23 cellular contexts compared by ENCODE assay signal in genomic region chr2:146374505-146374904, GRCh38.
DNase-seq lines count a peak whose midpoint lies in the region; FAIRE-seq and TF ChIP-seq lines count a peak whose summit lies in the region.
"Had no signal": no experiment of that assay in that cellular context is flagged by ENCODE, and none has a peak within 500 bp of the region (broad histone marks: within the 10 kb centered on the region; RNA-seq: fewer than 3 reads in every experiment).

No MANE protein-coding gene starts in this region.

- H3K27ac Mint-ChIP-seq in MCF 10A (ENCODE audit: low read depth, unreplicated experiment), result no peak overlapping the region
- H3K27ac Mint-ChIP-seq: B cell; CD8-positive, alpha-beta T cell had no signal

- peaks cover 6% of the 10 kb centered on the region for H3K9me3 Mint-ChIP-seq in MCF 10A (ENCODE audit: unreplicated experiment)

- no peaks in the 10 kb centered on the region for H3K36me3 ChIP-seq in breast epithelium
- no peaks in the 10 kb centered on the region for H3K36me3 ChIP-seq in bronchial epithelial cell (ENCODE audit: control insufficient read depth, insufficient read depth, low read length)
- H3K36me3 ChIP-seq: SJCRH30 had no signal

- CTCF ChIA-PET in MCF 10A (lab: Yijun Ruan, JAX), result no interaction called here

- FAIRE-seq in bronchial epithelial cell (lab: Jason Lieb, UNC), result no peak
- FAIRE-seq: GM18507 had no signal

- peak; percentile 10 for DNase-seq in MCF 10A (ENCODE audit: unreplicated experiment)
- DNase-seq in breast epithelium (ENCODE audit: low spot score in 2 of 2), result no peak
- peak; percentile 65 for DNase-seq in bronchial epithelial cell (ENCODE audit: low read depth)
- DNase-seq in fibroblast of peridontal ligament (ENCODE audit: extremely low read depth), result peak; percentile 54
- DNase-seq in COR-L47 (lab: John Stamatoyannopoulos, UW), result no peak
- DNase-seq in GM03348 (ENCODE audit: low spot score), result no peak
- DNase-seq in germinal center (ENCODE audit: low spot score), result no peak
- DNase-seq: CD8-positive, alpha-beta T cell; DMS 273 treated with DMSO at 0.1 percent for 48 hours; DMS79; GOT3; Karpas-422; NCI-H1105; NCI-H146; NCI-H1930; NCI-H446; NCI-H524 treated with DMSO at 0.1 percent for 48 hours; NCI-H774; SJCRH30 had no signal

- no peak overlapping the region for H3K27ac ChIP-seq in breast epithelium
- H3K27ac ChIP-seq: 22Rv1, C4-2B, SJCRH30 had no signal

- no peak for TF ChIP-seq CTCF in MCF 10A (IDR thresholded peaks at IDR 0.05; ENCODE audit: unreplicated experiment)
- no peak for TF ChIP-seq CTCF in breast epithelium (IDR thresholded peaks at IDR 0.05)
- no peak for TF ChIP-seq CTCF in bronchial epithelial cell (IDR thresholded peaks at IDR 0.05; ENCODE audit: insufficient read depth, low read length, severe bottlenecking)

- intact Hi-C loops in MCF 10A (cut with micrococcal nuclease), result no loop called here
- intact Hi-C loops in breast epithelium (cut with DNase I; ENCODE audit: low total_unique reads), result no loop called here

- TF ChIP-seq POLR2A in breast epithelium (IDR thresholded peaks at IDR 0.05), result no peak

- H3K4me3 Mint-ChIP-seq in MCF 10A (ENCODE audit: unreplicated experiment), result no peak overlapping the region
- H3K4me3 Mint-ChIP-seq: B cell; CD8-positive, alpha-beta T cell had no signal

- no peaks in the 10 kb centered on the region for H3K36me3 Mint-ChIP-seq in MCF 10A (ENCODE audit: insufficient read depth, unreplicated experiment)
- H3K36me3 Mint-ChIP-seq: CD8-positive, alpha-beta T cell had no signal

- BruUV-seq in MCF 10A (replicated peaks; lab: Mats Ljungman, UMichigan), result no TSS peak

- H3K4me1 ChIP-seq in breast epithelium, result no peaks in the 10 kb centered on the region
- H3K4me1 ChIP-seq: SJCRH30 had no signal

- H3K4me1 Mint-ChIP-seq in MCF 10A (ENCODE audit: insufficient read depth, unreplicated experiment), result no peaks in the 10 kb centered on the region
- H3K4me1 Mint-ChIP-seq: B cell had no signal

- H3K9me3 ChIP-seq in breast epithelium, result no peaks in the 10 kb centered on the region
- H3K9me3 ChIP-seq: SJCRH30 had no signal

- no peaks in the 10 kb centered on the region for H3K27me3 Mint-ChIP-seq in MCF 10A (ENCODE audit: insufficient read depth, unreplicated experiment)
- H3K27me3 Mint-ChIP-seq: B cell had no signal

- H3K27me3 ChIP-seq in breast epithelium (no peaks in the 10 kb centered on the region), bronchial epithelial cell (ENCODE audit: control insufficient read depth, insufficient read depth, low read length) (no peaks in the 10 kb centered on the region)
- H3K27me3 ChIP-seq: SJCRH30 had no signal

- H3K4me3 ChIP-seq in breast epithelium (no peak overlapping the region), bronchial epithelial cell (ENCODE audit: low read depth, low read length) (no peak overlapping the region)
- H3K4me3 ChIP-seq: SJCRH30 had no signal

- POLR2A ChIA-PET in MCF 10A (lab: Yijun Ruan, JAX), result no interaction called here

Comparison
In these comparisons a context has a peak if more than half of its experiments do, and no peak if none do; other contexts are left out.
1. DNase-seq: peak in MCF 10A (single experiment), bronchial epithelial cell (single experiment) and fibroblast of peridontal ligament (single experiment); none in breast epithelium (0 of 2), COR-L47 (single experiment), GM03348 (single experiment) and germinal center (single experiment).